ENCODE assay signal across 13 cellular contexts in genomic region chr4:3703343-3703676, GRCh38.
DNase-seq lines count a peak whose midpoint lies in the region; ATAC-seq, FAIRE-seq and TF ChIP-seq lines count a peak whose summit lies in the region.
"Had no signal": no experiment of that assay in that cellular context is flagged by ENCODE, and none has a peak within 500 bp of the region (broad histone marks: within the 10 kb centered on the region; RNA-seq: fewer than 3 reads in every experiment).

No MANE protein-coding gene starts in this region.

- no peak overlapping the region for H2BK20ac ChIP-seq in H1 (ENCODE audit: low read length)

- H3K23me2 ChIP-seq in H1 (ENCODE audit: low read depth, low read length) = no peaks in the 10 kb centered on the region

- no peaks in the 10 kb centered on the region for H3K9me3 ChIP-seq in BLaER1 treated with 17β-estradiol and CSF1 and Interleukin-3, amounts not matched to agents 10 nM and 100 nM (replicated peaks in 1 of 11)
- no peaks in the 10 kb centered on the region for H3K9me3 ChIP-seq in H1 (ENCODE audit: insufficient read depth in 2 of 2, low read depth in 1 of 2, low read length in 1 of 2)
- no peaks in the 10 kb centered on the region for H3K9me3 ChIP-seq in neural cell (ENCODE audit: low read length)
- no peaks in the 10 kb centered on the region for H3K9me3 ChIP-seq in esophagus muscularis mucosa
- H3K9me3 ChIP-seq: A549 had no signal

- H3K4me2 ChIP-seq in BLaER1 treated with 17β-estradiol and CSF1 and Interleukin-3, amounts not matched to agents 10 nM and 100 nM = peak overlapping the region in 10 of 11 experiments; percentile 10 to 91 (median 30); a peak in 9 of 22 replicates
- H3K4me2 ChIP-seq in H1 (ENCODE audit: insufficient read depth in 1 of 2, low read depth in 2 of 2, low read length in 2 of 2) (no peak overlapping the region), neural cell (ENCODE audit: low read length) (no peak overlapping the region)
- H3K4me2 ChIP-seq: A549 had no signal

- H3K18ac ChIP-seq in H1 (ENCODE audit: extremely low read depth, low read length) = no peak overlapping the region

- no peaks in the 10 kb centered on the region for H3F3A ChIP-seq in neural cell (ENCODE audit: insufficient read depth, low read length, poor library complexity, severe bottlenecking)

- intact Hi-C loops in esophagus muscularis mucosa (cut with DNase I) = no loop called here

- TF ChIP-seq CTCF in H1 (IDR thresholded peaks at IDR 0.05; ENCODE audit: control extremely low read depth in 1 of 3, insufficient read depth in 1 of 3, low read depth in 1 of 3, low read length in 3 of 3) = no peak
- no peak for TF ChIP-seq CTCF in neural cell (IDR thresholded peaks at IDR 0.05; ENCODE audit: poor library complexity, severe bottlenecking)
- no peak for TF ChIP-seq CTCF in esophagus muscularis mucosa (IDR thresholded peaks at IDR 0.05)

- no peak for FAIRE-seq in H1 (lab: Jason Lieb, UNC)
- FAIRE-seq: A549, GM12878 had no signal

- peaks cover 0 to 14% (median 9%) of the 10 kb centered on the region in 11 experiments; a peak in 8 of 22 replicates for H3K27me3 ChIP-seq in BLaER1 treated with 17β-estradiol and CSF1 and Interleukin-3, amounts not matched to agents 10 nM and 100 nM
- no peaks in the 10 kb centered on the region; a peak in 1 of 7 replicates for H3K27me3 ChIP-seq in H1 (replicated peaks in 1 of 4; ENCODE audit: control insufficient read depth in 3 of 4, extremely low read depth in 1 of 4, insufficient read depth in 3 of 4, low read length in 3 of 4)
- no peaks in the 10 kb centered on the region for H3K27me3 ChIP-seq in neural cell (ENCODE audit: insufficient read depth, low read depth, low read length)
- H3K27me3 ChIP-seq in esophagus muscularis mucosa = peaks cover 0 to 94% (median 4%) of the 10 kb centered on the region in 4 donors

- 78% methylated on average over 5 of the region's 5 CpGs; no CpG with 5 or more reads in 1 of the 2 experiments for WGBS in H1 (ENCODE audit: extremely low coverage in 1 of 2, insufficient coverage in 1 of 2, insufficient read length in 1 of 2, insufficient replicate concordance in 2 of 2, low coverage in 1 of 2, low lambda C conversion rate in 2 of 2, missing lambda C conversion rate in 1 of 2), 2 experiments
- WGBS in esophagus muscularis mucosa = 47% methylated on average over 2 of the region's 5 CpGs

- no peak for TF ChIP-seq POLR2A in H1 (IDR thresholded peaks at IDR 0.05; ENCODE audit: control extremely low read depth in 1 of 2, low read depth in 2 of 2, low read length in 2 of 2)
- TF ChIP-seq POLR2A in esophagus muscularis mucosa (IDR thresholded peaks at IDR 0.05; ENCODE audit: low read depth) = no peak

- H3K79me1 ChIP-seq in H1 (ENCODE audit: low read depth, low read length) = no peaks in the 10 kb centered on the region

- peak overlapping the region; percentile 61; the same call in 1 of the 2 replicates for H2BK15ac ChIP-seq in H1 (ENCODE audit: low read length)

- no peak for ATAC-seq in HG03571 (IDR thresholded peaks at IDR 0.05; ENCODE audit: unreplicated experiment)
- ATAC-seq: GM12878 had no signal

- H3K14ac ChIP-seq in H1 (ENCODE audit: insufficient read length) = no peak overlapping the region

- H3K23ac ChIP-seq in H1 (ENCODE audit: insufficient read length) = no peak overlapping the region

- no peak overlapping the region for H4K91ac ChIP-seq in H1 (replicated peaks; ENCODE audit: insufficient read length, low read length)

- 0 out of 2 replicates have a peak overlapping the region, but pooled peaks have one; percentile 44 for H2BK5ac ChIP-seq in H1 (ENCODE audit: low read depth, low read length)

- no peak overlapping the region for H3K4me3 ChIP-seq in BLaER1 treated with 17β-estradiol and CSF1 and Interleukin-3, amounts not matched to agents 10 nM and 100 nM
- H3K4me3 ChIP-seq in H1 (ENCODE audit: extremely low read depth in 1 of 4, insufficient read depth in 2 of 4, low read depth in 3 of 4, low read length in 4 of 4) (no peak overlapping the region), neural cell (ENCODE audit: low read length) (no peak overlapping the region), esophagus muscularis mucosa (no peak overlapping the region)
- H3K4me3 ChIP-seq: A549, GM12878, GM23248 had no signal

- H3K56ac ChIP-seq in H1 (replicated peaks; ENCODE audit: insufficient read length, low read depth, low read length) = no peak overlapping the region

- no peaks in the 10 kb centered on the region for H3K36me3 ChIP-seq in BLaER1 treated with 17β-estradiol and CSF1 and Interleukin-3, amounts not matched to agents 10 nM and 100 nM
- H3K36me3 ChIP-seq in H1 (ENCODE audit: control insufficient read depth in 2 of 4, insufficient read depth in 4 of 4, low read length in 3 of 4) (no peaks in the 10 kb centered on the region), neural cell (ENCODE audit: insufficient read depth, low read length) (no peaks in the 10 kb centered on the region), esophagus muscularis mucosa (no peaks in the 10 kb centered on the region)

- TF ChIP-seq EP300 in H1 (IDR thresholded peaks at IDR 0.05; ENCODE audit: borderline replicate concordance in 1 of 2, low read depth in 2 of 2, low read length in 2 of 2) (no peak), neural cell (conservative IDR thresholded peaks at IDR 0.05; ENCODE audit: poor library complexity, severe bottlenecking) (no peak), esophagus muscularis mucosa (IDR thresholded peaks at IDR 0.05) (no peak)

- no peaks in the 10 kb centered on the region for H3K9me2 ChIP-seq in neural cell (ENCODE audit: insufficient read depth, low read length)

- H3K9ac ChIP-seq in BLaER1 treated with 17β-estradiol and CSF1 and Interleukin-3, amounts not matched to agents 10 nM and 100 nM = no peak overlapping the region
- H3K9ac ChIP-seq in H1 (replicated peaks in 1 of 4; ENCODE audit: extremely low read depth in 1 of 4, low read depth in 3 of 4, low read length in 3 of 4) (no peak overlapping the region), neural cell (ENCODE audit: low read length) (peak overlapping the region; percentile 17)
- H3K9ac ChIP-seq: GM23248 had no signal

- peaks cover 53 to 89% (median 79%) of the 10 kb centered on the region in 10 experiments for H3K4me1 ChIP-seq in BLaER1 treated with 17β-estradiol and CSF1 and Interleukin-3, amounts not matched to agents 10 nM and 100 nM
- H3K4me1 ChIP-seq in H1 (replicated peaks in 1 of 4; ENCODE audit: control insufficient read depth in 3 of 4, insufficient read depth in 4 of 4, low read length in 3 of 4) (peaks cover 0 to 18% (median 7%) of the 10 kb centered on the region in 4 experiments; a peak in 6 of 7 replicates), esophagus muscularis mucosa (no peaks in the 10 kb centered on the region)
- H3K4me1 ChIP-seq: A549 had no signal

- H2BK12ac ChIP-seq in H1 (ENCODE audit: low read depth, low read length) = peak overlapping the region; percentile 84; the same call in 1 of the 2 replicates

- no peak overlapping the region for H2BK120ac ChIP-seq in H1 (replicated peaks; ENCODE audit: low read depth, low read length)

- TF ChIP-seq RAD21 in H1 (IDR thresholded peaks at IDR 0.05 in 1 of 2, conservative IDR thresholded peaks at IDR 0.05 in 1 of 2; ENCODE audit: low read depth in 2 of 2, low read length in 2 of 2) = no peak
- no peak for TF ChIP-seq RAD21 in neural cell (conservative IDR thresholded peaks at IDR 0.05)

- DNase-seq in H1 (ENCODE audit: low read depth in 1 of 2, low spot score in 2 of 2) (no peak), esophagus muscularis mucosa (ENCODE audit: extremely low spot score) (no peak), MV-4-11 (lab: John Stamatoyannopoulos, UW) (no peak)
- DNase-seq: Calu3; CD4-positive, alpha-beta T cell; DMS 273 treated with DMSO at 0.1 percent for 48 hours; GM23248; IMR-90 had no signal

- H3K27ac ChIP-seq in BLaER1 treated with 17β-estradiol and CSF1 and Interleukin-3, amounts not matched to agents 10 nM and 100 nM = no peak overlapping the region
- no peak overlapping the region for H3K27ac ChIP-seq in H1 (ENCODE audit: low read depth, low read length)
- no peak overlapping the region for H3K27ac ChIP-seq in neural cell (ENCODE audit: low read length)
- no peak overlapping the region for H3K27ac ChIP-seq in esophagus muscularis mucosa (replicated peaks in 1 of 4)
- H3K27ac ChIP-seq: A549, GM23248 had no signal

- no peak overlapping the region for H4K8ac ChIP-seq in H1 (ENCODE audit: extremely low read depth, insufficient read depth, low read length)

- H2AFZ ChIP-seq in H1 (ENCODE audit: low read length) (no peak overlapping the region), neural cell (ENCODE audit: low read depth, low read length) (peak overlapping the region; percentile 7)
- H2AFZ ChIP-seq: GM23248 had no signal

- H2AK5ac ChIP-seq in H1 (ENCODE audit: low read depth, low read length) = no peak overlapping the region

- CTCF ChIA-PET in H1 (lab: Charles Lee; ENCODE audit: partially characterized antibody) = interaction anchor here (0.9 to 2.9 kb wide), 9 partner anchors 13 to 246 kb away, joined by 3 to 9 read pairs (median 5); no protein-coding TSS in a partner anchor

- H4K5ac ChIP-seq in H1 (ENCODE audit: insufficient read length, low read depth, low read length) = no peak overlapping the region

- H4K20me1 ChIP-seq in BLaER1 treated with 17β-estradiol and CSF1 and Interleukin-3, amounts not matched to agents 10 nM and 100 nM = peaks cover 0 to 3% (median 0%) of the 10 kb centered on the region in 11 experiments; a peak in 4 of 22 replicates
- H4K20me1 ChIP-seq in H1 (replicated peaks in 1 of 2; ENCODE audit: control insufficient read depth in 1 of 2, insufficient read depth in 2 of 2, low read length in 2 of 2) (no peaks in the 10 kb centered on the region), neural cell (ENCODE audit: insufficient read depth) (no peaks in the 10 kb centered on the region)

- H3K4ac ChIP-seq in H1 (replicated peaks; ENCODE audit: insufficient read length, low read depth, low read length) = peak overlapping the region; percentile 44

- POLR2A ChIA-PET in H1 (lab: Charles Lee; ENCODE audit: partially characterized antibody) = no interaction called here

- no peaks in the 10 kb centered on the region for H3K79me2 ChIP-seq in H1 (ENCODE audit: control insufficient read depth in 1 of 2, insufficient read depth in 2 of 2, low read length in 2 of 2)
- H3K79me2 ChIP-seq in neural cell (replicated peaks; ENCODE audit: insufficient read depth, low read length) = no peaks in the 10 kb centered on the region

TF ChIP-seq in H1, 55 proteins besides CTCF, POLR2A, EP300 and RAD21 (continues in another document):
- TF ChIP-seq MAX (IDR thresholded peaks at IDR 0.05) (no peak), SIRT6 (IDR thresholded peaks at IDR 0.05; ENCODE audit: low read length) (no peak)

TF ChIP-seq in neural cell, 6 proteins besides CTCF, POLR2A, EP300 and RAD21 (continues in another document):
- TF ChIP-seq SMC3 (conservative IDR thresholded peaks at IDR 0.05; ENCODE audit: poor library complexity) = no peak
- TF ChIP-seq TAF1 (IDR thresholded peaks at IDR 0.05; ENCODE audit: low read depth) = no peak
- no peak for TF ChIP-seq POLR2AphosphoS5 (IDR thresholded peaks at IDR 0.05)

Comparison
In these comparisons a context has a peak if more than half of its experiments do, and no peak if none do; other contexts are left out.
1. H3K4me2 ChIP-seq: peak in BLaER1 treated with 17β-estradiol and CSF1 and Interleukin-3, amounts not matched to agents 10 nM and 100 nM (10 of 11); none in H1 (0 of 2) and neural cell (single experiment).